Comparison of ENCODE assay signal across 7 cellular contexts in the genomic region with DNA sequence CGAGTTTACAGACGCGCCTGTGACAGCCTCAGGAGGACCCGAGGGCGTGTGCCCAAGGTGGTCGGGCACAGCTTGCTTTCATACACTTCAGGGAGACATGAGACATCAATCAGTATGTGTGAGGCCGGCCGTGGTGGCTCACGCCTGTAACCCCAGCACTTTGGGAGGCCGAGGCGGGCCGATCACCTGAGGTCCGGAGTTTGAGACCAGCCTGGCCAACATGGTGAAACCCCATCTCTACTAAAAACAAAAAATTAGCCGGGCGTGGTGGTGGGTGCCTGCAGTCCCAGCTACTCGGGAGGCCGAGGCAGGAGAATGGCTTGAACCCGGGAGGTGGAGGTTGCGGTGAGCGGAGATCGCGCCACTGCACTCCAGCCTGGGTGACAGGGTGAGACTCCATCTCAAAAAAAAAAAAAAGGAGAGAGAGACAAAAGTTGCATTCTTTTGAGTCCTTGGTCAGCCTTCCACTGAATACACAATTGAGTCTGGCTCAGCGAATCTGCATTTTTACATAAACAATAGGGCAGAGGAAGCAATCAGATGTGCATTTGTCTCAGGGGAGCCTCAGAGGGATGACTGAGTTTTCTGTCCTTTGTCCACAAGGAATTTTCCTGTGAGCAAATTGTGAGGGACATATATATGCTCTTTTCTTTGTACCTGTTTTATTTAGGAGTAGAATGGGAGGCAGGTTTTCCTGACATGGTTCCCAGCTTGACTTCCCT. TPM values are rescaled to one million over a fixed set of nuclear protein-coding genes. Genes with fewer than 3 reads are reported as not detected.
"Had no signal": no experiment of that assay in that cellular context is flagged by ENCODE, and none has a peak within 500 bp of the region (broad histone marks: within the 10 kb centered on the region; RNA-seq: fewer than 3 reads in every experiment).

No MANE protein-coding gene starts in this region.

RNA-seq across cellular contexts. Expression of gene ERVH48-1, which starts 2.2 kb away (rescaled TPM):
- total RNA-seq: endothelial cell of umbilical vein, esophagus mucosa, lower lobe of right lung, myocyte, pulmonary artery endothelial cell, ureter had no signal
- polyA plus RNA-seq: endothelial cell of umbilical vein, ovary had no signal
